In genomic region chr2:190534310-190535118, GRCh38 we compare ENCODE assay signal across 8 cellular contexts. TPM values are rescaled to one million over a fixed set of nuclear protein-coding genes. Genes with fewer than 3 reads are reported as not detected.
A peak's percentile ranks its signal among the peaks of the same experiment; 100 is the strongest.
DNase-seq lines count a peak whose midpoint lies in the region; ATAC-seq and TF ChIP-seq lines count a peak whose summit lies in the region.

NEMP2 (minus strand) TSS chr2:190534722; CDS start chr2:190534655, 67 bp downstream.

- peaks cover 22 to 40% (median 40%) of the 10 kb centered on the region in 3 donors for H3K4me1 Mint-ChIP-seq in naive B cell

- H3K36me3 Mint-ChIP-seq in naive B cell: peaks cover 0 to under 1% of the 10 kb centered on the region in 2 donors

- DNase-seq in D341Med (ENCODE audit: low spot score): peak; percentile 90
- peak; percentile 67 for DNase-seq in HT-29 (ENCODE audit: low spot score)
- peak; percentile 90 to 93 for DNase-seq in activated T-cell treated with anti-CD3 and anti-CD28 coated beads, Interleukin-2, amount 50 U/mL, for 48 hours
- peak; percentile 62 for DNase-seq in fibroblast of gingiva (ENCODE audit: low read depth)
- DNase-seq in naive B cell: peak; percentile 89
- peak; percentile 67 to 89 (median 80) for DNase-seq in stimulated activated naive CD4-positive, alpha-beta T cell (lab: John Stamatoyannopoulos, UW)

- H3K27ac Mint-ChIP-seq in naive B cell: peak within 1 kb of the TSS; percentile 97 to 99 (median 98)

- peak within 1 kb of the TSS; percentile 92 to 98 (median 96) for H3K4me3 Mint-ChIP-seq in naive B cell

- H3K9me3 Mint-ChIP-seq in naive B cell: peaks cover 5 to 26% (median 15%) of the 10 kb centered on the region in 7 donors

- no peaks in the 10 kb centered on the region for H3K27me3 Mint-ChIP-seq in naive B cell

- ATAC-seq in GM21360 (IDR thresholded peaks at IDR 0.05; ENCODE audit: unreplicated experiment) (peak; percentile 60), naive B cell (ENCODE audit: low read depth in 2 of 2) (peak; percentile 79 to 80)

TF ChIP-seq in PFSK-1, 5 proteins besides CTCF, POLR2A, EP300 and RAD21:
- peak; percentile 59 for TF ChIP-seq POLR2AphosphoS5 (IDR thresholded peaks at IDR 0.05; ENCODE audit: low read depth, low read length)
- TF ChIP-seq TAF1 (IDR thresholded peaks at IDR 0.05; ENCODE audit: borderline replicate concordance, insufficient read depth, low read length): 0 out of 2 replicates have a peak, but pooled peaks have one; percentile 36
- peak; percentile 46 for TF ChIP-seq FOXP2 (optimal IDR thresholded peaks at IDR 0.05; ENCODE audit: borderline replicate concordance, extremely low read depth, extremely low read length, insufficient read depth)
- no peak for TF ChIP-seq REST (IDR thresholded peaks at IDR 0.05; ENCODE audit: insufficient read depth in 1 of 2, low read depth in 2 of 2, low read length in 2 of 2)
- TF ChIP-seq SIN3A (IDR thresholded peaks at IDR 0.05; ENCODE audit: borderline replicate concordance, insufficient read depth, low read length): no peak
TF ChIP-seq in PFSK-1: peak in this region for 3.

RNA-seq across cellular contexts. Expression of gene NEMP2, which starts in this region (rescaled TPM):
- 1.7 and 2.0 TPM in 2 replicates for total RNA-seq in HT-29 (2014; rRNA removed; shearing (Covaris generic))
- polyA plus RNA-seq in PFSK-1 (2012; ENCODE audit: insufficient read length, low read depth): 1.4 TPM
- polyA plus RNA-seq in naive B cell (ENCODE audit: low read depth in 6 of 6): 10 to 100 TPM in 1 of 6 donors, 1 to 10 TPM in 5; 7.1 to 18.5 (median 9.4) TPM

Comparison
In these comparisons a context has a peak if more than half of its experiments do, and no peak if none do; other contexts are left out.
1. Peak in every context shown above with its lines: DNase-seq and ATAC-seq.